1 cellular context compared by ENCODE assay signal in the genomic region with DNA sequence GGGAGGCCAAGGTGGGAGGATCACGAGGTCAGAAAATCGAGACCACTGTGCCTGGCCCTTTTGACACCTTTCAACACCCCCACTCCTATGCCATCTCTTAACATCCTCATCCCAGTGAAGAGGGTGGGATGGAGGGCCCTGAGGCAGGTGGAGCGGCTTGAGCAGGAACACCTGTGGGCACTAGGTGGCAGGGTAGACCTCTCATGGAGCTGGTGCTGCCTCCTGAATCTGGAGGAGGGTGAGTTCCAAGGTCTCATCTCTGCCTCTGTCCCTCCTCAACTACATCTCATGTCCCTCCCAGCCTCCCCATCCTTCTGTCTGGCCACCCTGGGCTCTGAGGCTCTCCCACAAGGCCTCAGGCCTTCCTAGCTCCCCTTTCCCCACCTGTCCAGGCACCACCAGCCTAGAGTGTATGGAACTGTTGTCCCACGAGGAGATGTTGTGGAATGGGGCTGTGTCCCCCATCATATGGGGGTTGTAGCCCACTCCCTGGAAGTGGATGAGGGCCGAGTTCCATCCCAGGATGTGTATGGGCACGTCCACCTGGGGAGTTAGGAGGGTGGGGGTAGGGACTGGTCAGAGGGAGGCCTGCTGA.
TF ChIP-seq lines count a peak whose summit lies in the region.

No MANE protein-coding gene starts in this region.

TF ChIP-seq in K562, 482 proteins besides CTCF, POLR2A, EP300 and RAD21:
- no peak for TF ChIP-seq STAT5B (CRISPR knock-in tag; IDR thresholded peaks at IDR 0.05)
- no peak for TF ChIP-seq TEAD1 (CRISPR knock-in tag; IDR thresholded peaks at IDR 0.05)
- TF ChIP-seq, protein P1, sequence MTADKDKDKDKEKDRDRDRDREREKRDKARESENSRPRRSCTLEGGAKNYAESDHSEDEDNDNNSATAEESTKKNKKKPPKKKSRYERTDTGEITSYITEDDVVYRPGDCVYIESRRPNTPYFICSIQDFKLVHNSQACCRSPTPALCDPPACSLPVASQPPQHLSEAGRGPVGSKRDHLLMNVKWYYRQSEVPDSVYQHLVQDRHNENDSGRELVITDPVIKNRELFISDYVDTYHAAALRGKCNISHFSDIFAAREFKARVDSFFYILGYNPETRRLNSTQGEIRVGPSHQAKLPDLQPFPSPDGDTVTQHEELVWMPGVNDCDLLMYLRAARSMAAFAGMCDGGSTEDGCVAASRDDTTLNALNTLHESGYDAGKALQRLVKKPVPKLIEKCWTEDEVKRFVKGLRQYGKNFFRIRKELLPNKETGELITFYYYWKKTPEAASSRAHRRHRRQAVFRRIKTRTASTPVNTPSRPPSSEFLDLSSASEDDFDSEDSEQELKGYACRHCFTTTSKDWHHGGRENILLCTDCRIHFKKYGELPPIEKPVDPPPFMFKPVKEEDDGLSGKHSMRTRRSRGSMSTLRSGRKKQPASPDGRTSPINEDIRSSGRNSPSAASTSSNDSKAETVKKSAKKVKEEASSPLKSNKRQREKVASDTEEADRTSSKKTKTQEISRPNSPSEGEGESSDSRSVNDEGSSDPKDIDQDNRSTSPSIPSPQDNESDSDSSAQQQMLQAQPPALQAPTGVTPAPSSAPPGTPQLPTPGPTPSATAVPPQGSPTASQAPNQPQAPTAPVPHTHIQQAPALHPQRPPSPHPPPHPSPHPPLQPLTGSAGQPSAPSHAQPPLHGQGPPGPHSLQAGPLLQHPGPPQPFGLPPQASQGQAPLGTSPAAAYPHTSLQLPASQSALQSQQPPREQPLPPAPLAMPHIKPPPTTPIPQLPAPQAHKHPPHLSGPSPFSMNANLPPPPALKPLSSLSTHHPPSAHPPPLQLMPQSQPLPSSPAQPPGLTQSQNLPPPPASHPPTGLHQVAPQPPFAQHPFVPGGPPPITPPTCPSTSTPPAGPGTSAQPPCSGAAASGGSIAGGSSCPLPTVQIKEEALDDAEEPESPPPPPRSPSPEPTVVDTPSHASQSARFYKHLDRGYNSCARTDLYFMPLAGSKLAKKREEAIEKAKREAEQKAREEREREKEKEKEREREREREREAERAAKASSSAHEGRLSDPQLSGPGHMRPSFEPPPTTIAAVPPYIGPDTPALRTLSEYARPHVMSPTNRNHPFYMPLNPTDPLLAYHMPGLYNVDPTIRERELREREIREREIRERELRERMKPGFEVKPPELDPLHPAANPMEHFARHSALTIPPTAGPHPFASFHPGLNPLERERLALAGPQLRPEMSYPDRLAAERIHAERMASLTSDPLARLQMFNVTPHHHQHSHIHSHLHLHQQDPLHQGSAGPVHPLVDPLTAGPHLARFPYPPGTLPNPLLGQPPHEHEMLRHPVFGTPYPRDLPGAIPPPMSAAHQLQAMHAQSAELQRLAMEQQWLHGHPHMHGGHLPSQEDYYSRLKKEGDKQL (CRISPR knock-in tag; IDR thresholded peaks at IDR 0.05; ENCODE audit: borderline replicate concordance): no peak
- TF ChIP-seq PHF20 (IDR thresholded peaks at IDR 0.05; ENCODE audit: partially characterized antibody): no peak
- no peak for TF ChIP-seq IRF2 (CRISPR knock-in tag; IDR thresholded peaks at IDR 0.05)
TF ChIP-seq in K562: peak in this region for 0.
